1 cellular context compared by ENCODE assay signal in the genomic region with DNA sequence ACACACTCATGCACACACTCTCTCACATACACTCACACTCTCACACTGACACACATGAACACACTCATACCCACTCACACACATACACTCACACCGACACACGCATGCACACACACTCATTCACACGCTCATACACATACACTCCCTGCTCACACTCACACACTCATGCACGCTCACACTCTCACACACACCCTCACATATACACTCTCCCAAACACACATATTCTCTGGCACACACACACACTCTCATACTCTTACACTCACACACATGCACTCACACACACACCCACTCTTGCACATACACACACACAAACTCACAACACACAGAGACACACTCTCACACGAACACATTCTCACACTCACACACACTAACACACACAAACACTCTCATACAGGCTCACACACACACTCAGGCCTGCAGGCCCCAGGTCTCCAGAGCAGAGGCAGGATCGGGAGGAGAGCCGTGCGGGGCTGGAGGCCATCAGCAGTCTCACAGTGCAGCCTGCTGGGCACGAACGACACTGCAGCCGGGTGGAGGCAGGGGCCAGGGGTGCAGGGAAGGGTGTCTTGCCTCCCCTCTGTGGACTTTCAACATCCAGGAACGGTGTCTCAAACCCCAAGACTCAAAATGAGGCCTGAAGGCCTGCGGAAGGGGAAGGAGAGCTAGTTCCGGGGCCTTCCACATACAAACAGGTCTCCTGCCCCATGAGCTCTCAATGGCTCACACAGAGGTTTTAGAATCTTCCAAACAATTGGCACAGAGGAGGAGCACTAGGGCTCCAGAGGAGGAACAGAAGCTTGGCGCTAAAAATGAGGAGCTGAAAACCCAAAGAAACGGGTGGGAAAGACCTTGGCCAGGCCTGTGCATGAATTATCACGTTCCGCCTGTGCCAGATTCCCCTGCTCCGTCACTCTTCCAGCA.
TF ChIP-seq lines count a peak whose summit lies in the region.

No MANE protein-coding gene starts in this region.

TF ChIP-seq in HCT116, 20 proteins besides CTCF, POLR2A, EP300 and RAD21:
- TF ChIP-seq, protein P1, sequence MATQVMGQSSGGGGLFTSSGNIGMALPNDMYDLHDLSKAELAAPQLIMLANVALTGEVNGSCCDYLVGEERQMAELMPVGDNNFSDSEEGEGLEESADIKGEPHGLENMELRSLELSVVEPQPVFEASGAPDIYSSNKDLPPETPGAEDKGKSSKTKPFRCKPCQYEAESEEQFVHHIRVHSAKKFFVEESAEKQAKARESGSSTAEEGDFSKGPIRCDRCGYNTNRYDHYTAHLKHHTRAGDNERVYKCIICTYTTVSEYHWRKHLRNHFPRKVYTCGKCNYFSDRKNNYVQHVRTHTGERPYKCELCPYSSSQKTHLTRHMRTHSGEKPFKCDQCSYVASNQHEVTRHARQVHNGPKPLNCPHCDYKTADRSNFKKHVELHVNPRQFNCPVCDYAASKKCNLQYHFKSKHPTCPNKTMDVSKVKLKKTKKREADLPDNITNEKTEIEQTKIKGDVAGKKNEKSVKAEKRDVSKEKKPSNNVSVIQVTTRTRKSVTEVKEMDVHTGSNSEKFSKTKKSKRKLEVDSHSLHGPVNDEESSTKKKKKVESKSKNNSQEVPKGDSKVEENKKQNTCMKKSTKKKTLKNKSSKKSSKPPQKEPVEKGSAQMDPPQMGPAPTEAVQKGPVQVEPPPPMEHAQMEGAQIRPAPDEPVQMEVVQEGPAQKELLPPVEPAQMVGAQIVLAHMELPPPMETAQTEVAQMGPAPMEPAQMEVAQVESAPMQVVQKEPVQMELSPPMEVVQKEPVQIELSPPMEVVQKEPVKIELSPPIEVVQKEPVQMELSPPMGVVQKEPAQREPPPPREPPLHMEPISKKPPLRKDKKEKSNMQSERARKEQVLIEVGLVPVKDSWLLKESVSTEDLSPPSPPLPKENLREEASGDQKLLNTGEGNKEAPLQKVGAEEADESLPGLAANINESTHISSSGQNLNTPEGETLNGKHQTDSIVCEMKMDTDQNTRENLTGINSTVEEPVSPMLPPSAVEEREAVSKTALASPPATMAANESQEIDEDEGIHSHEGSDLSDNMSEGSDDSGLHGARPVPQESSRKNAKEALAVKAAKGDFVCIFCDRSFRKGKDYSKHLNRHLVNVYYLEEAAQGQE (IDR thresholded peaks at IDR 0.05; ENCODE audit: low read depth), result no peak
- no peak for TF ChIP-seq EZH2 (IDR thresholded peaks at IDR 0.05)
- TF ChIP-seq, protein P2, sequence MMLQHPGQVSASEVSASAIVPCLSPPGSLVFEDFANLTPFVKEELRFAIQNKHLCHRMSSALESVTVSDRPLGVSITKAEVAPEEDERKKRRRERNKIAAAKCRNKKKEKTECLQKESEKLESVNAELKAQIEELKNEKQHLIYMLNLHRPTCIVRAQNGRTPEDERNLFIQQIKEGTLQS (IDR thresholded peaks at IDR 0.05), result no peak
- TF ChIP-seq FOSL1 (IDR thresholded peaks at IDR 0.05; ENCODE audit: low read depth), result no peak
- TF ChIP-seq POLR2AphosphoS5 (IDR thresholded peaks at IDR 0.05; ENCODE audit: low read depth, low read length), result no peak
TF ChIP-seq in HCT116: peak in this region for 0.
